ENCODE assay signal across 8 cellular contexts in genomic region chr12:27015730-27016076, GRCh38. TPM values are rescaled to one million over a fixed set of nuclear protein-coding genes. Genes with fewer than 3 reads are reported as not detected.
A peak's percentile ranks its signal among the peaks of the same experiment; 100 is the strongest.
DNase-seq lines count a peak whose midpoint lies in the region; ATAC-seq, FAIRE-seq and TF ChIP-seq lines count a peak whose summit lies in the region.

No MANE protein-coding gene starts in this region.

- RAD21 ChIA-PET in GM12878 (lab: Charles Lee; ENCODE audit: unreplicated experiment): interaction anchor here (0.6 to 10.8 kb wide), 41 partner anchors 8 to 421 kb away, joined by 3 to 216 read pairs (median 4); partner anchors contain the start of genes MED21 and STK38L

- H3K79me2 ChIP-seq in GM12878 (ENCODE audit: control insufficient read depth, insufficient read depth, low read length): peaks cover 33% of the 10 kb centered on the region

- no peaks in the 10 kb centered on the region for H4K20me1 ChIP-seq in GM12878 (ENCODE audit: control insufficient read depth, insufficient read depth)

- H3K4me1 ChIP-seq in A549: peaks cover 31% of the 10 kb centered on the region
- peaks cover 13% of the 10 kb centered on the region for H3K4me1 ChIP-seq in GM12878 (ENCODE audit: control insufficient read depth, insufficient read depth, low read length)
- peaks cover 20 to 31% of the 10 kb centered on the region in 2 donors for H3K4me1 ChIP-seq in muscle layer of duodenum (ENCODE audit: control insufficient read depth in 1 of 2, insufficient read depth in 2 of 2, low read length in 2 of 2)

- H3K36me3 ChIP-seq in GM12878 (ENCODE audit: control insufficient read depth in 2 of 2, insufficient read depth in 2 of 2, low read length in 1 of 2) (no peaks in the 10 kb centered on the region), muscle layer of duodenum (ENCODE audit: control insufficient read depth in 1 of 2, insufficient read depth in 2 of 2, low read length in 2 of 2) (peaks cover 0 to 5% of the 10 kb centered on the region in 2 donors)

- peak overlapping the region in 1 of 2 experiments; percentile 22; a peak in 1 of 6 replicates for H3K27ac ChIP-seq in A549
- peak overlapping the region; percentile 94; the same call in 1 of the 2 replicates for H3K27ac ChIP-seq in GM12878 (ENCODE audit: control insufficient read depth, insufficient read depth)
- peak overlapping the region; percentile 89 for H3K27ac ChIP-seq in muscle layer of duodenum (ENCODE audit: low read length)

- BruUV-seq in GM12878 (replicated peaks; lab: Mats Ljungman, UMichigan): no TSS peak

- no peak overlapping the region for H3K9ac ChIP-seq in GM12878 (ENCODE audit: control insufficient read depth, insufficient read depth, low read length)

- POLR2A ChIA-PET in A549 (lab: Yijun Ruan, JAX): interaction anchor here (0.6 to 2.3 kb wide), 7 partner anchors 227 to 508 kb away, joined by 3 to 16 read pairs (median 3); partner anchors contain the start of genes PPFIBP1 and STK38L
- POLR2A ChIA-PET in GM12878 (lab: Charles Lee): interaction anchor here (0.6 to 1.5 kb wide), 6 partner anchors 11 to 317 kb away, joined by 3 to 7 read pairs (median 4); partner anchors contain the start of genes BMAL2 and ITPR2

- DNase-seq in A549 (ENCODE audit: low read depth in 1 of 2, low spot score in 1 of 2) (peak; percentile 18 to 57), GM03348 (ENCODE audit: low spot score) (peak; percentile 43), NCI-H446 treated with DMSO at 0.1 percent for 48 hours (lab: John Stamatoyannopoulos, UW) (peak; percentile 15), GM12878 (ENCODE audit: low read depth, low spot score) (no peak), KG1 (lab: John Stamatoyannopoulos, UW) (no peak)

- SMC1A ChIA-PET in GM12878 (lab: Charles Lee; ENCODE audit: uncharacterized antibody, unreplicated experiment): interaction anchor here (0.7 to 11.1 kb wide), 45 partner anchors 10 to 508 kb away, joined by 3 to 198 read pairs (median 4); partner anchors contain the start of genes PPFIBP1 and STK38L

- ATAC-seq in A549 (peak in 1 of 2 experiments; percentile 17; a peak in 2 of 6 replicates), GM12878 (peak; percentile 11), HG02852 (IDR thresholded peaks at IDR 0.05; ENCODE audit: unreplicated experiment) (no peak), HG03095 (IDR thresholded peaks at IDR 0.05; ENCODE audit: unreplicated experiment) (no peak)

- no peak for TF ChIP-seq POLR2A in A549 (IDR thresholded peaks at IDR 0.05; ENCODE audit: low read length)
- no peak for TF ChIP-seq POLR2A in GM12878 (IDR thresholded peaks at IDR 0.05; ENCODE audit: low read depth, low read length)

- TF ChIP-seq RAD21 in A549 (conservative IDR thresholded peaks at IDR 0.05 in 1 of 2, IDR thresholded peaks at IDR 0.05 in 1 of 2): peak; percentile 54 to 67
- TF ChIP-seq RAD21 in GM12878 (IDR thresholded peaks at IDR 0.05; ENCODE audit: insufficient read depth, low read depth, low read length): peak; percentile 47

- 3% methylated on average over 2 of the region's 2 CpGs for WGBS in A549 (ENCODE audit: missing lambda C conversion rate)
- 0% methylated on average over 2 of the region's 2 CpGs for WGBS in GM12878 (ENCODE audit: insufficient coverage, insufficient replicate concordance, low lambda C conversion rate, missing lambda C conversion rate)

- in situ Hi-C loops in GM12878 (cut with MboI): no loop called here

- H2AFZ ChIP-seq in GM12878 (ENCODE audit: control insufficient read depth, low read depth, low read length): peak overlapping the region; percentile 96

- CTCF ChIA-PET in A549 (lab: Yijun Ruan, JAX): interaction anchor here (0.7 to 6.7 kb wide), 31 partner anchors 9 to 691 kb away, joined by 3 to 104 read pairs (median 4); partner anchors contain the start of genes ITPR2 and STK38L
- CTCF ChIA-PET in GM12878 (lab: Yijun Ruan, JAX): interaction anchor here (0.6 to 15.9 kb wide), 54 partner anchors 9 to 419 kb away, joined by 3 to 294 read pairs (median 5); partner anchors contain the start of gene ITPR2

- no peak for TF ChIP-seq EP300 in A549 (IDR thresholded peaks at IDR 0.05)
- TF ChIP-seq EP300 in GM12878 (IDR thresholded peaks at IDR 0.05; ENCODE audit: borderline replicate concordance in 1 of 2, control insufficient read depth in 1 of 2, low read depth in 2 of 2, low read length in 2 of 2): no peak

- H3K4me2 ChIP-seq in A549 (peak overlapping the region; percentile 67), GM12878 (ENCODE audit: control insufficient read depth, insufficient read depth) (peak overlapping the region; percentile 97)

- FAIRE-seq in A549 (lab: Jason Lieb, UNC): no peak
- no peak for FAIRE-seq in GM12878 (lab: Jason Lieb, UNC)

- H3K27me3 ChIP-seq in GM12878 (replicated peaks in 1 of 2; ENCODE audit: control insufficient read depth in 2 of 2, insufficient read depth in 2 of 2, low read length in 1 of 2) (no peaks in the 10 kb centered on the region), muscle layer of duodenum (ENCODE audit: low read depth, low read length) (no peaks in the 10 kb centered on the region)

- TF ChIP-seq CTCF in A549 (IDR thresholded peaks at IDR 0.05) (peak; percentile 74), GM12878 (IDR thresholded peaks at IDR 0.05 in 2 of 3, conservative IDR thresholded peaks at IDR 0.05 in 1 of 3; ENCODE audit: control insufficient read depth in 2 of 3, extremely low read depth in 1 of 3, insufficient read depth in 1 of 3, low read depth in 3 of 3, low read length in 3 of 3) (peak; percentile 6 to 38 (median 34); a peak in 3 of 6 replicates)

- intact Hi-C loops in GM12878 (cut with micrococcal nuclease; ENCODE audit: unreplicated experiment): loop anchor here (2.0 to 5.0 kb wide), 5 partner anchors 77 to 367 kb away; partner anchors contain the start of genes FGFR1OP2, ITPR2 and STK38L

- H3K4me3 ChIP-seq in A549 (no peak overlapping the region), GM12878 (peak overlapping the region; percentile 13; the same call in 1 of the 2 replicates), muscle layer of duodenum (ENCODE audit: low read depth in 1 of 2, low read length in 2 of 2) (no peak overlapping the region)

- H3K9me3 ChIP-seq in A549 (no peaks in the 10 kb centered on the region), GM12878 (replicated peaks; ENCODE audit: control insufficient read depth, insufficient read depth, low read length) (no peaks in the 10 kb centered on the region), muscle layer of duodenum (ENCODE audit: control insufficient read depth in 1 of 2, low read length in 2 of 2) (no peaks in the 10 kb centered on the region)

TF ChIP-seq in A549, 52 proteins besides CTCF, POLR2A, EP300 and RAD21 (continues in another document):
- no peak for TF ChIP-seq CEBPB (IDR thresholded peaks at IDR 0.05)
- TF ChIP-seq SMC3 (IDR thresholded peaks at IDR 0.05): peak; percentile 70

TF ChIP-seq in GM12878, 131 proteins besides CTCF, POLR2A, EP300 and RAD21 (continues in another document):
- no peak for TF ChIP-seq TBL1XR1 (IDR thresholded peaks at IDR 0.05; ENCODE audit: low read depth, low read length)
- no peak for TF ChIP-seq ZBED1 (IDR thresholded peaks at IDR 0.05; ENCODE audit: borderline replicate concordance)

RNA-seq across cellular contexts. Expression of gene TM7SF3, which starts 1.5 kb away (rescaled TPM):
- polyA plus RNA-seq in A549 (2011; rRNA removed) (177 and 329 TPM in 2 replicates), A549 (2017; fragmentation: RNase III; extraction: RNeasy Plus Mini Kit Qiagen cat#74134 plus additional on column Dnase treatment) (67.8 to 68.3 TPM (median 67.9 TPM) in 3 replicates), GM12878 (2011; rRNA removed) (336 and 341 TPM in 2 replicates), GM12878 (2014; fragmentation: Illumina TruSeq; extraction: Trizol) (94.2 and 125 TPM in 2 replicates), GM12878 (2014; fragmentation: Nextera tagmentation; extraction: Ambion mirVana) (10 to 100 TPM; 31.4 to 34.1 TPM), GM12878 (2014; rRNA removed) (61.8 and 68.3 TPM in 2 replicates), GM12878 (2016; fragmentation: Nextera tagmentation; extraction: Ambion mirVana) (100 to 1,000 TPM; 121 to 129 TPM)
- 43.6 and 58.2 TPM in 2 replicates for polyA plus RNA-seq in A549 (2012; cell fraction: cytosol; rRNA removed)
- 32.9 and 45.5 TPM in 2 replicates for polyA plus RNA-seq in A549 (2012; cell fraction: nucleus; rRNA removed)
- 210 and 236 TPM in 2 replicates for polyA minus RNA-seq in A549 (2011; rRNA and poly(A)+ RNA removed)
- 180 and 210 TPM in 2 replicates for total RNA-seq in GM12878 (2013; cell fraction: nucleolus; rRNA removed)
- total RNA-seq in GM12878 (2014; rRNA removed) (81.2 and 82.6 TPM in 2 replicates), GM12878 (2014; rRNA removed; fragmentation: Illumina TruSeq; extraction: Trizol) (57.3 and 60.9 TPM in 2 replicates), GM12878 (2021) (53.5 and 53.7 TPM in 2 replicates)
- 28.8 TPM for polyA plus RNA-seq in GM12878 (2011; ENCODE audit: low read depth)
- 208 and 250 TPM in 2 replicates for polyA plus RNA-seq in GM12878 (2011; cell fraction: cytosol; rRNA removed)
- polyA plus RNA-seq in GM12878 (2011; cell fraction: nucleus; rRNA removed): 193 and 244 TPM in 2 replicates
- 36.6 and 47.9 TPM in 2 replicates for polyA plus RNA-seq in GM12878 (2012)
- 392 and 531 TPM in 2 replicates for polyA minus RNA-seq in GM12878 (2011; rRNA and poly(A)+ RNA removed)
- 83.7 and 130 TPM in 2 replicates for polyA minus RNA-seq in GM12878 (2011; cell fraction: cytosol; rRNA and poly(A)+ RNA removed)
- 109 and 115 TPM in 2 replicates for polyA minus RNA-seq in GM12878 (2011; cell fraction: nucleus; rRNA and poly(A)+ RNA removed)

RNA-seq across cellular contexts. Expression of gene MED21, which starts 6.7 kb away (rescaled TPM):
- polyA plus RNA-seq in A549 (2011; rRNA removed) (73.5 and 75.9 TPM in 2 replicates), A549 (2017; fragmentation: RNase III; extraction: RNeasy Plus Mini Kit Qiagen cat#74134 plus additional on column Dnase treatment) (24.0 to 28.3 TPM (median 26.5 TPM) in 3 replicates), GM12878 (2011; rRNA removed) (72.7 and 83.6 TPM in 2 replicates), GM12878 (2014; fragmentation: Illumina TruSeq; extraction: Trizol) (33.9 and 34.7 TPM in 2 replicates), GM12878 (2014; fragmentation: Nextera tagmentation; extraction: Ambion mirVana) (10 to 100 TPM; 42.6 to 56.0 TPM), GM12878 (2014; rRNA removed) (22.4 and 28.5 TPM in 2 replicates), GM12878 (2016; fragmentation: Nextera tagmentation; extraction: Ambion mirVana) (10 to 100 TPM; 57.0 to 59.0 TPM)
- polyA plus RNA-seq in A549 (2012; cell fraction: cytosol; rRNA removed): 14.6 and 16.6 TPM in 2 replicates
- 4.6 and 7.4 TPM in 2 replicates for polyA plus RNA-seq in A549 (2012; cell fraction: nucleus; rRNA removed)
- polyA minus RNA-seq in A549 (2011; rRNA and poly(A)+ RNA removed): 94.0 and 111 TPM in 2 replicates
- total RNA-seq in GM12878 (2013; cell fraction: nucleolus; rRNA removed): 136 and 152 TPM in 2 replicates
- total RNA-seq in GM12878 (2014; rRNA removed) (32.8 and 33.9 TPM in 2 replicates), GM12878 (2014; rRNA removed; fragmentation: Illumina TruSeq; extraction: Trizol) (38.6 and 41.9 TPM in 2 replicates), GM12878 (2021) (25.5 and 29.1 TPM in 2 replicates)
- polyA plus RNA-seq in GM12878 (2011; ENCODE audit: low read depth): 14.4 TPM
- 18.4 and 19.9 TPM in 2 replicates for polyA plus RNA-seq in GM12878 (2011; cell fraction: cytosol; rRNA removed)
- 22.7 and 30.4 TPM in 2 replicates for polyA plus RNA-seq in GM12878 (2011; cell fraction: nucleus; rRNA removed)
- polyA plus RNA-seq in GM12878 (2012): 20.7 and 21.2 TPM in 2 replicates
- polyA minus RNA-seq in GM12878 (2011; rRNA and poly(A)+ RNA removed): 40.0 and 55.4 TPM in 2 replicates
- polyA minus RNA-seq in GM12878 (2011; cell fraction: cytosol; rRNA and poly(A)+ RNA removed): 9.2 and 14.8 TPM in 2 replicates
- polyA minus RNA-seq in GM12878 (2011; cell fraction: nucleus; rRNA and poly(A)+ RNA removed): 38.9 and 50.7 TPM in 2 replicates

Comparison
In these comparisons a context has a peak if more than half of its experiments do, and no peak if none do; other contexts are left out.
1. DNase-seq: peak in A549 (2 of 2), GM03348 (single experiment) and NCI-H446 treated with DMSO at 0.1 percent for 48 hours (single experiment); none in GM12878 (single experiment) and KG1 (single experiment).
2. Of the 24 proteins assayed by ChIP-seq in both GM12878 and A549: peak only in GM12878: none; only in A549: none; in both: CTCF, RAD21 and SMC3; in neither: 21.